In genomic region chr15:55740981-55741591, GRCh38 we compare ENCODE assay signal across 12 cellular contexts. TPM values are rescaled to one million over a fixed set of nuclear protein-coding genes. Genes with fewer than 3 reads are reported as not detected.
DNase-seq lines count a peak whose midpoint lies in the region; ATAC-seq lines count a peak whose summit lies in the region.
"Had no signal": no experiment of that assay in that cellular context is flagged by ENCODE, and none has a peak within 500 bp of the region (broad histone marks: within the 10 kb centered on the region; RNA-seq: fewer than 3 reads in every experiment).

No MANE protein-coding gene starts in this region.

- H3K9me3 ChIP-seq in HAP-1 (no peaks in the 10 kb centered on the region), SK-N-MC (ENCODE audit: low read depth, low read length) (no peaks in the 10 kb centered on the region), skeletal muscle satellite cell (replicated peaks; ENCODE audit: low read length) (no peaks in the 10 kb centered on the region)

- no peaks in the 10 kb centered on the region for H3K36me3 ChIP-seq in HAP-1 (replicated peaks)
- H3K36me3 ChIP-seq in SK-N-MC (ENCODE audit: insufficient read depth, low read length): no peaks in the 10 kb centered on the region
- no peaks in the 10 kb centered on the region for H3K36me3 ChIP-seq in skeletal muscle satellite cell (ENCODE audit: insufficient read depth, low read length)

- in situ Hi-C loops in HAP-1 (cut with MboI; ENCODE audit: low sequenced_read_pairs): no loop called here

- H3K27me3 ChIP-seq in HAP-1 (ENCODE audit: low read depth) (peaks cover 11% of the 10 kb centered on the region; the same call in 1 of the 2 replicates), skeletal muscle satellite cell (ENCODE audit: control insufficient read depth, insufficient read depth, low read length) (peaks cover 12% of the 10 kb centered on the region)

- H3K4me1 ChIP-seq in HAP-1 (peaks cover 34% of the 10 kb centered on the region), skeletal muscle satellite cell (ENCODE audit: control insufficient read depth, insufficient read depth, low read length) (peaks cover 12% of the 10 kb centered on the region)

- H3K27ac ChIP-seq in SK-N-MC: no peak overlapping the region

- no peak overlapping the region for H3K9ac ChIP-seq in SK-N-MC (ENCODE audit: insufficient read length)
- H3K9ac ChIP-seq in skeletal muscle satellite cell (ENCODE audit: low read depth, low read length): no peak overlapping the region

- H3K4me3 ChIP-seq in HAP-1: peak overlapping the region; percentile 53
- H3K4me3 ChIP-seq in SK-N-MC: peak overlapping the region; percentile 77
- H3K4me3 ChIP-seq in iPS-11a (ENCODE audit: low read depth, low read length): peak overlapping the region; percentile 4
- peak overlapping the region; percentile 90 for H3K4me3 ChIP-seq in skeletal muscle satellite cell (ENCODE audit: low read length)

- peak; percentile 54 to 83 for DNase-seq in HAP-1 (ENCODE audit: low spot score in 2 of 2)
- peak; percentile 63 for DNase-seq in SK-N-MC (ENCODE audit: low read depth, low spot score)
- no peak for DNase-seq in T-helper 1 cell
- no peak for DNase-seq in NCI-H526 (lab: John Stamatoyannopoulos, UW)
- DNase-seq: activated T-cell treated with anti-CD3 and anti-CD28 coated beads, Interleukin-2, amount 50 U/mL, for 4 hours; DMS153; naive thymus-derived CD4-positive, alpha-beta T cell; stimulated activated CD4-positive, alpha-beta T cell treated with anti-CD3 and anti-CD28 coated beads, Interleukin-4, amount 100 ng/mL, for 1 hour had no signal

- peak overlapping the region; percentile 87 for H3K4me2 ChIP-seq in skeletal muscle satellite cell (ENCODE audit: low read length)

- no peak for ATAC-seq in GM19351 (IDR thresholded peaks at IDR 0.05; ENCODE audit: unreplicated experiment)
- no peak for ATAC-seq in GM19324 (IDR thresholded peaks at IDR 0.05; ENCODE audit: low FRiP score, unreplicated experiment)
- ATAC-seq: activated T-cell treated with anti-CD3 and anti-CD28 coated beads, Interleukin-2, amount 50 U/mL, for 4 hours; naive thymus-derived CD4-positive, alpha-beta T cell had no signal

RNA-seq across cellular contexts. Expression of gene PRTG, which starts 1.9 kb away (rescaled TPM):
- total RNA-seq in skeletal muscle satellite cell (2012; rRNA removed): 5.1 and 5.5 TPM in 2 replicates
- total RNA-seq: activated T-cell treated with anti-CD3 and anti-CD28 coated beads, Interleukin-2, amount 50 U/mL, for 4 hours; naive thymus-derived CD4-positive, alpha-beta T cell had no signal

Comparison
In these comparisons a context has a peak if more than half of its experiments do, and no peak if none do; other contexts are left out.
1. DNase-seq: peak in HAP-1 (2 of 2) and SK-N-MC (single experiment); none in T-helper 1 cell (0 of 5) and NCI-H526 (0 of 2).
2. H3K4me3 ChIP-seq: peak in every context shown above with its lines; median percentile 90 in skeletal muscle satellite cell; 77 in SK-N-MC; 53 in HAP-1; 4 in iPS-11a.